Comparison of ENCODE assay signal across 8 cellular contexts in the genomic region with DNA sequence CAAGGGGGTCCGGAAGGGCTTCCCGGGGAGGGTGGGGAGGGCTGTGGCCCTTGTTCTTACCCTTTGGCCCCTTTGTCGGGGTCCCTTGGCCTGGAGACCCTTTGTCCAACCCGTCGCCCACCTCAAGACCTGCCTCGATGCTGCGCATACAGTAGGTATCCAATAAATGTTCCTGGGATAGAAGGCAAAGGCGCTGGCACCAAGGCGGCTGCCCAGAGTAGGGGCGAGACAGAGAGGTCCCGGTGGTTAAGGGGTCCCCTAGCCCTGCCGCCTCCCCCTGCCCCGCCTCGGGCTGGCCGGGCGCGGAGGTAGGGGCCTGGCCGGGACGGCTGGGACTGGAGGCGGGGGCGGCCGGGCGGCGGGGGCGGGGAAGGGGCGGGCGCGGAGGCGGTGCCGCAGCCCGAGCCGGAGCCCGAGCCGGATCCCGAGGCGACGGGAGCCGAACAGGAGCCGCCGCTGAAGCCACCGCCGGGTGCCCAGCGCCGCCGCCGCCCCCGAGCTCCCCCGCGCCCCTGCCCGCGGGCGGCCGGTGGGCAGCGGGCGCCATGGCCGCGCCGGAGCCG. TPM values are rescaled to one million over a fixed set of nuclear protein-coding genes. Genes with fewer than 3 reads are reported as not detected.
A peak's percentile ranks its signal among the peaks of the same experiment; 100 is the strongest.
DNase-seq lines count a peak whose midpoint lies in the region; ATAC-seq and TF ChIP-seq lines count a peak whose summit lies in the region.

A gene (plus strand): TSS at position 442 of the 563 bp plus-strand sequence. CDS start 104 bp downstream, at position 546.

- H3K4me3 ChIP-seq in ectodermal cell (ENCODE audit: insufficient read depth, low read depth, low read length), result peak within 1 kb of the TSS; percentile 40

- peak within 1 kb of the TSS; percentile 50 for H3K27ac Mint-ChIP-seq in type B pancreatic cell

- peak within 1 kb of the TSS; percentile 87 for H3K4me3 Mint-ChIP-seq in type B pancreatic cell

- POLR2A ChIA-PET in RWPE1 (lab: Yijun Ruan, JAX; ENCODE audit: low non-redundant PET), result no interaction called here

- H3K9me3 Mint-ChIP-seq in type B pancreatic cell, result no peaks in the 10 kb centered on the region

- H3K4me1 Mint-ChIP-seq in type B pancreatic cell (ENCODE audit: unreplicated experiment), result peaks cover 19% of the 10 kb centered on the region

- H3K36me3 Mint-ChIP-seq in type B pancreatic cell, result no peaks in the 10 kb centered on the region

- DNase-seq in NCI-H1092 treated with DMSO at 0.1 percent for 48 hours (lab: John Stamatoyannopoulos, UW) (peak; percentile 21), NCI-H1092 (lab: John Stamatoyannopoulos, UW) (no peak), RWPE1 (ENCODE audit: low spot score) (peak; percentile 55), lung microvascular endothelial cell (ENCODE audit: low read depth in 2 of 2) (peak; percentile 41 to 62), type B pancreatic cell (ENCODE audit: extremely low spot score, unreplicated experiment) (no peak), NCI-H526 treated with DMSO at 0.1 percent for 48 hours (lab: John Stamatoyannopoulos, UW) (no peak)

- TF ChIP-seq CTCF in RWPE1 (conservative IDR thresholded peaks at IDR 0.05; ENCODE audit: low read depth) (no peak), type B pancreatic cell (conservative IDR thresholded peaks at IDR 0.05) (no peak)

- no peak for ATAC-seq in HG03521 (IDR thresholded peaks at IDR 0.05; ENCODE audit: unreplicated experiment)

- CTCF ChIA-PET in RWPE1 (lab: Yijun Ruan, JAX), result interaction anchor here (0.6 kb wide), 2 partner anchors 127 to 929 kb away, joined by 3 read pairs; no protein-coding TSS in a partner anchor

- H3K4me1 ChIP-seq in ectodermal cell (ENCODE audit: control insufficient read depth, insufficient read depth, low read length), result no peaks in the 10 kb centered on the region

- H3K27ac ChIP-seq in RWPE1 (peak within 1 kb of the TSS; percentile 85), ectodermal cell (ENCODE audit: insufficient read depth, low read depth, low read length, poor library complexity, severe bottlenecking) (no peak within 1 kb of the TSS)

- WGBS in ectodermal cell, 2 experiments, result 11 to 12% methylated on average over 59 of the region's 59 CpGs

- H3K36me3 ChIP-seq in ectodermal cell (ENCODE audit: control insufficient read depth, insufficient read depth, low read length), result no peaks in the 10 kb centered on the region

- H3K27me3 Mint-ChIP-seq in type B pancreatic cell, result peaks cover 27% of the 10 kb centered on the region

- H3K27me3 ChIP-seq in ectodermal cell (ENCODE audit: control insufficient read depth, insufficient read depth, low read length, poor library complexity, severe bottlenecking), result peaks cover 65% of the 10 kb centered on the region

- no peaks in the 10 kb centered on the region for H3K9me3 ChIP-seq in ectodermal cell (ENCODE audit: control insufficient read depth, low read length)

RNA-seq across cellular contexts. Expression of the gene that starts here (rescaled TPM):
- 9.0 TPM for polyA plus RNA-seq in ectodermal cell (2013, experiment 1 of 4)
- 6.7 TPM for polyA plus RNA-seq in ectodermal cell (2013, experiment 2 of 4)
- 8.7 TPM for polyA plus RNA-seq in ectodermal cell (2013, experiment 3 of 4)
- polyA plus RNA-seq in ectodermal cell (2013, experiment 4 of 4), result 10.0 TPM
- total RNA-seq in lung microvascular endothelial cell (42.1 and 47.6 TPM in 2 replicates), type B pancreatic cell (ENCODE audit: low replicate concordance) (23.3 and 23.4 TPM in 2 replicates)

Comparison
In these comparisons a context has a peak if more than half of its experiments do, and no peak if none do; other contexts are left out.
1. DNase-seq: peak in NCI-H1092 treated with DMSO at 0.1 percent for 48 hours (single experiment), RWPE1 (single experiment) and lung microvascular endothelial cell (2 of 2); none in NCI-H1092 (single experiment), type B pancreatic cell (single experiment) and NCI-H526 treated with DMSO at 0.1 percent for 48 hours (single experiment).